14 cellular contexts compared by ENCODE assay signal in the genomic region with DNA sequence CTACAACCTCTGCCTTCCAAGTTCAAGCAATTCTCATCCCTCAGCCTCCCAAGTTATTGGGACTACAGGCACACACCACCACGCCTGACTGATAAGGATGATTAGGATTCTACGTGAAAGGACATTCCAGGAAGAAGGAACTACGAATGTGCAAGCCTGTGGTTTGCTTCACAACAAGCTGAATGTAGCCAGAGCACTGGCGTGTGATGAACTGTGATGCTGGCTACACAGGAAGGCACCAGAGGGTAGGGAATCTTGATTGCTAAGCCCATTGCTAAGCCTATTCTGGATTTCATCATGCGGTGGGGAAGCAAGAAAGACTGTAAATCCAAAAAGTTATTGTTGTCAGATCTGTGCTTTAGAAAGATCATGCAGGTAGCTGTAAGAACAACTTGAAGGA.
DNase-seq lines count a peak whose midpoint lies in the region; ATAC-seq and TF ChIP-seq lines count a peak whose summit lies in the region.
"Had no signal": no experiment of that assay in that cellular context is flagged by ENCODE, and none has a peak within 500 bp of the region (broad histone marks: within the 10 kb centered on the region; RNA-seq: fewer than 3 reads in every experiment).

No MANE protein-coding gene starts in this region.

- in situ Hi-C loops in ACHN (cut with HindIII; ENCODE audit: low pct_ligation_motif_present, low pct_unique_long_range_greater_than_20kb, low sequenced_read_pairs): no loop called here
- in situ Hi-C loops in GM23248 (cut with MboI): no loop called here
- in situ Hi-C loops in GM13977 (cut with MboI; ENCODE audit: low pct_unique_long_range_greater_than_20kb, low sequenced_read_pairs, unreplicated experiment): no loop called here

- no peaks in the 10 kb centered on the region for H3K9me2 ChIP-seq in GM23248 (ENCODE audit: insufficient read depth)

- H3K27me3 ChIP-seq in GM23248 (replicated peaks; ENCODE audit: insufficient read depth): no peaks in the 10 kb centered on the region

- no peaks in the 10 kb centered on the region for H3K79me2 ChIP-seq in GM23248 (ENCODE audit: insufficient read depth)

- no peak for TF ChIP-seq CTCF in VCaP (conservative IDR thresholded peaks at IDR 0.05)
- TF ChIP-seq CTCF in fibroblast of villous mesenchyme (IDR thresholded peaks at IDR 0.05; ENCODE audit: insufficient read depth, low read depth, low read length): no peak
- no peak for TF ChIP-seq CTCF in GM13977 (IDR thresholded peaks at IDR 0.05; ENCODE audit: extremely low read depth, insufficient read depth, missing control alignments)

- DNase-seq in ACHN (peak; percentile 12), GM23248 (peak; percentile 55), fibroblast of villous mesenchyme (ENCODE audit: low read depth) (peak; percentile 78), activated T-cell treated with anti-CD3 and anti-CD28 coated beads for 4 hours (no peak), GM13977 (ENCODE audit: low spot score) (no peak), left cardiac atrium (no peak)
- no peak for DNase-seq in stimulated activated CD4-positive, alpha-beta T cell treated with anti-CD3 and anti-CD28 coated beads, Interleukin-2, amount 100 ng/mL, for 24 hours
- DNase-seq: CD8-positive, alpha-beta memory T cell; EL; NCI-H1436 treated with DMSO at 0.1 percent for 48 hours; NCI-H2227 treated with DMSO at 0.1 percent for 48 hours had no signal

- no peaks in the 10 kb centered on the region for H4K20me1 ChIP-seq in GM23248 (ENCODE audit: insufficient read depth)

- H3K4me3 ChIP-seq in GM23248 (peak overlapping the region; percentile 27; the same call in 1 of the 2 replicates), fibroblast of villous mesenchyme (ENCODE audit: low read depth, low read length) (no peak overlapping the region)

- intact Hi-C loops in left cardiac atrium (cut with DNase I): no loop called here

- no peak for ATAC-seq in left cardiac atrium
- ATAC-seq: Right ventricle myocardium inferior, SK-N-SH treated with all-trans-retinoic acid at 6 μM for 48 hours had no signal

- peak overlapping the region; percentile 67 for H3K4me2 ChIP-seq in GM23248 (ENCODE audit: unreplicated experiment)

- peaks cover 12% of the 10 kb centered on the region for H3K4me1 ChIP-seq in GM23248 (ENCODE audit: insufficient read depth)

- peak overlapping the region; percentile 55 for H3K9ac ChIP-seq in GM23248

- 50 to 54% methylated on average over 5 of the region's 5 CpGs for WGBS in GM23248 (ENCODE audit: low coverage in 1 of 2, low lambda C conversion rate in 2 of 2, missing lambda C conversion rate in 2 of 2), 2 experiments

- H3K27ac ChIP-seq in GM23248: peak overlapping the region; percentile 70
- peak overlapping the region; percentile 42 for H3K27ac ChIP-seq in VCaP

- H2AFZ ChIP-seq in GM23248: peak overlapping the region; percentile 67

- no peaks in the 10 kb centered on the region for H3K36me3 ChIP-seq in GM23248 (ENCODE audit: low read depth)

- no peaks in the 10 kb centered on the region for H3K9me3 ChIP-seq in GM23248 (ENCODE audit: low read depth)

- peaks cover 12% of the 10 kb centered on the region for H3F3A ChIP-seq in GM23248 (ENCODE audit: insufficient read depth)

Comparison
In these comparisons a context has a peak if more than half of its experiments do, and no peak if none do; other contexts are left out.
1. DNase-seq: peak in ACHN (single experiment), GM23248 (single experiment) and fibroblast of villous mesenchyme (single experiment); none in stimulated activated CD4-positive, alpha-beta T cell treated with anti-CD3 and anti-CD28 coated beads, Interleukin-2, amount 100 ng/mL, for 24 hours (0 of 2), activated T-cell treated with anti-CD3 and anti-CD28 coated beads for 4 hours (single experiment), GM13977 (single experiment) and left cardiac atrium (single experiment).